Comparison of ENCODE assay signal across 9 cellular contexts in genomic region chr14:52692248-52692962, GRCh38. TPM values are rescaled to one million over a fixed set of nuclear protein-coding genes. Genes with fewer than 3 reads are reported as not detected.
DNase-seq lines count a peak whose midpoint lies in the region; ATAC-seq and TF ChIP-seq lines count a peak whose summit lies in the region.
"Had no signal": no experiment of that assay in that cellular context is flagged by ENCODE, and none has a peak within 500 bp of the region (broad histone marks: within the 10 kb centered on the region; RNA-seq: fewer than 3 reads in every experiment).

No MANE protein-coding gene starts in this region.

- no peaks in the 10 kb centered on the region for H3K27me3 ChIP-seq in RWPE2 (ENCODE audit: insufficient read depth, poor library complexity, severe bottlenecking)

- no peaks in the 10 kb centered on the region for H3K9me3 Mint-ChIP-seq in activated T-cell treated with anti-CD3 and anti-CD28 coated beads, Interleukin-2, amount 50 U/mL, for 72 hours
- H3K9me3 Mint-ChIP-seq in dendritic cell treated with granulocyte-macrophage colony-stimulating factor and Interleukin-4, amounts not matched to agents 40 ng/mL and 50 ng/mL, for 4 days = no peaks in the 10 kb centered on the region
- no peaks in the 10 kb centered on the region for H3K9me3 Mint-ChIP-seq in stimulated activated effector memory CD8-positive, alpha-beta T cell treated with anti-CD3 and anti-CD28 coated beads, Interleukin-12 subunit alpha, Interleukin-12 subunit beta, amount 100 ng/mL, for 72 hours

- peaks cover 26% of the 10 kb centered on the region for H3K36me3 ChIP-seq in RWPE2 (ENCODE audit: low read depth)

- H3K4me3 ChIP-seq in RWPE2 (ENCODE audit: severe bottlenecking) = no peak overlapping the region

- TF ChIP-seq CTCF in RWPE2 (IDR thresholded peaks at IDR 0.05; ENCODE audit: poor library complexity, severe bottlenecking) = no peak

- ATAC-seq in activated T-cell treated with anti-CD3 and anti-CD28 coated beads, Interleukin-2, amount 50 U/mL, for 72 hours (replicated peaks in 1 of 2) = no peak
- ATAC-seq in RWPE2 (ENCODE audit: low read depth) (no peak), HG03469 (IDR thresholded peaks at IDR 0.05; ENCODE audit: unreplicated experiment) (no peak), GM18517 (IDR thresholded peaks at IDR 0.05; ENCODE audit: unreplicated experiment) (no peak), GM19328 (IDR thresholded peaks at IDR 0.05; ENCODE audit: unreplicated experiment) (no peak)
- ATAC-seq in stimulated activated effector memory CD8-positive, alpha-beta T cell treated with anti-CD3 and anti-CD28 coated beads, Interleukin-12 subunit alpha, Interleukin-12 subunit beta, amount 100 ng/mL, for 72 hours = no peak

- peaks cover 49% of the 10 kb centered on the region for H3K4me1 ChIP-seq in RWPE2 (ENCODE audit: insufficient read depth, poor library complexity, severe bottlenecking)

- DNase-seq in activated T-cell treated with anti-CD3 and anti-CD28 coated beads, Interleukin-2, amount 50 U/mL, for 72 hours = no peak
- DNase-seq in activated T-cell treated with anti-CD3 and anti-CD28 coated beads for 4 hours (no peak), RWPE2 (ENCODE audit: low spot score) (no peak)
- DNase-seq in stimulated activated effector memory CD8-positive, alpha-beta T cell treated with anti-CD3 and anti-CD28 coated beads, Interleukin-12 subunit alpha, Interleukin-12 subunit beta, amount 100 ng/mL, for 72 hours (ENCODE audit: low spot score in 2 of 2) = no peak
- DNase-seq: NCI-H1105 had no signal

- H3K27ac Mint-ChIP-seq in activated T-cell treated with anti-CD3 and anti-CD28 coated beads, Interleukin-2, amount 50 U/mL, for 72 hours = peak overlapping the region; percentile 3
- no peak overlapping the region for H3K27ac Mint-ChIP-seq in dendritic cell treated with granulocyte-macrophage colony-stimulating factor and Interleukin-4, amounts not matched to agents 40 ng/mL and 50 ng/mL, for 4 days
- peak overlapping the region; percentile 30 for H3K27ac Mint-ChIP-seq in stimulated activated effector memory CD8-positive, alpha-beta T cell treated with anti-CD3 and anti-CD28 coated beads, Interleukin-12 subunit alpha, Interleukin-12 subunit beta, amount 100 ng/mL, for 72 hours

- peak overlapping the region; percentile 27 for H3K27ac ChIP-seq in RWPE2 (ENCODE audit: poor library complexity, severe bottlenecking)

- intact Hi-C loops in dendritic cell treated with granulocyte-macrophage colony-stimulating factor and Interleukin-4, amounts not matched to agents 40 ng/mL and 50 ng/mL, for 4 days (cut with micrococcal nuclease) = loop anchor here (5.0 to 10.0 kb wide), 2 partner anchors 40 to 378 kb away; partner anchors contain the start of genes PTGER2 and STYX

- peak overlapping the region; percentile 60 to 99 for H3K4me3 Mint-ChIP-seq in activated T-cell treated with anti-CD3 and anti-CD28 coated beads, Interleukin-2, amount 50 U/mL, for 72 hours
- H3K4me3 Mint-ChIP-seq in dendritic cell treated with granulocyte-macrophage colony-stimulating factor and Interleukin-4, amounts not matched to agents 40 ng/mL and 50 ng/mL, for 4 days = peak overlapping the region; percentile 28
- H3K4me3 Mint-ChIP-seq in stimulated activated effector memory CD8-positive, alpha-beta T cell treated with anti-CD3 and anti-CD28 coated beads, Interleukin-12 subunit alpha, Interleukin-12 subunit beta, amount 100 ng/mL, for 72 hours = peak overlapping the region; percentile 79

- H3K4me1 Mint-ChIP-seq in activated T-cell treated with anti-CD3 and anti-CD28 coated beads, Interleukin-2, amount 50 U/mL, for 72 hours (ENCODE audit: low read depth) = peaks cover 72% of the 10 kb centered on the region
- H3K4me1 Mint-ChIP-seq in dendritic cell treated with granulocyte-macrophage colony-stimulating factor and Interleukin-4, amounts not matched to agents 40 ng/mL and 50 ng/mL, for 4 days (ENCODE audit: low read depth) = peaks cover 67% of the 10 kb centered on the region
- peaks cover 58% of the 10 kb centered on the region for H3K4me1 Mint-ChIP-seq in stimulated activated effector memory CD8-positive, alpha-beta T cell treated with anti-CD3 and anti-CD28 coated beads, Interleukin-12 subunit alpha, Interleukin-12 subunit beta, amount 100 ng/mL, for 72 hours

- H3K27me3 Mint-ChIP-seq in activated T-cell treated with anti-CD3 and anti-CD28 coated beads, Interleukin-2, amount 50 U/mL, for 72 hours (ENCODE audit: low read depth) = no peaks in the 10 kb centered on the region
- H3K27me3 Mint-ChIP-seq in dendritic cell treated with granulocyte-macrophage colony-stimulating factor and Interleukin-4, amounts not matched to agents 40 ng/mL and 50 ng/mL, for 4 days = no peaks in the 10 kb centered on the region

- H3K9me3 ChIP-seq in RWPE2 (ENCODE audit: severe bottlenecking) = no peaks in the 10 kb centered on the region

- H3K36me3 Mint-ChIP-seq in activated T-cell treated with anti-CD3 and anti-CD28 coated beads, Interleukin-2, amount 50 U/mL, for 72 hours (ENCODE audit: insufficient read depth in 2 of 2) = peaks cover 4 to 14% of the 10 kb centered on the region in 2 donors
- H3K36me3 Mint-ChIP-seq in dendritic cell treated with granulocyte-macrophage colony-stimulating factor and Interleukin-4, amounts not matched to agents 40 ng/mL and 50 ng/mL, for 4 days (ENCODE audit: low read depth) = peaks cover 20% of the 10 kb centered on the region
- peaks cover 70% of the 10 kb centered on the region for H3K36me3 Mint-ChIP-seq in stimulated activated effector memory CD8-positive, alpha-beta T cell treated with anti-CD3 and anti-CD28 coated beads, Interleukin-12 subunit alpha, Interleukin-12 subunit beta, amount 100 ng/mL, for 72 hours

RNA-seq across cellular contexts. Expression of gene ERO1A, which starts 3.0 kb away (rescaled TPM):
- total RNA-seq in activated T-cell treated with anti-CD3 and anti-CD28 coated beads, Interleukin-2, amount 50 U/mL, for 72 hours = 100 to 1,000 TPM in 1 of 2 donors, 10 to 100 TPM in 1; 84.8 to 107 TPM

RNA-seq across cellular contexts. Expression of gene PSMC6, which starts 14.6 kb away (rescaled TPM):
- 10 to 100 TPM; 90.0 to 91.1 TPM for total RNA-seq in activated T-cell treated with anti-CD3 and anti-CD28 coated beads, Interleukin-2, amount 50 U/mL, for 72 hours

RNA-seq across cellular contexts. Expression of gene STYX, which starts 37.6 kb away (rescaled TPM):
- total RNA-seq in activated T-cell treated with anti-CD3 and anti-CD28 coated beads, Interleukin-2, amount 50 U/mL, for 72 hours = 10 to 100 TPM; 15.5 to 16.2 TPM

Comparison
In these comparisons a context has a peak if more than half of its experiments do, and no peak if none do; other contexts are left out.
1. H3K4me3 Mint-ChIP-seq: peak in every context shown above with its lines; median percentile 80 in activated T-cell treated with anti-CD3 and anti-CD28 coated beads, Interleukin-2, amount 50 U/mL, for 72 hours; 79 in stimulated activated effector memory CD8-positive, alpha-beta T cell treated with anti-CD3 and anti-CD28 coated beads, Interleukin-12 subunit alpha, Interleukin-12 subunit beta, amount 100 ng/mL, for 72 hours; 28 in dendritic cell treated with granulocyte-macrophage colony-stimulating factor and Interleukin-4, amounts not matched to agents 40 ng/mL and 50 ng/mL, for 4 days.